ENCODE assay signal across 27 cellular contexts in genomic region chr10:66788142-66788541, GRCh38.
DNase-seq lines count a peak whose midpoint lies in the region; ATAC-seq, FAIRE-seq and TF ChIP-seq lines count a peak whose summit lies in the region.
"Had no signal": no experiment of that assay in that cellular context is flagged by ENCODE, and none has a peak within 500 bp of the region (broad histone marks: within the 10 kb centered on the region; RNA-seq: fewer than 3 reads in every experiment).

No MANE protein-coding gene starts in this region.

- no peaks in the 10 kb centered on the region for H3K27me3 Mint-ChIP-seq in nephron (ENCODE audit: low read depth)
- H3K27me3 Mint-ChIP-seq: activated T-helper 17 cell treated with anti-CD3 and anti-CD28 coated beads, Interleukin-2, amount 50 U/mL, for 72 hours had no signal

- TF ChIP-seq POLR2A in GM12878 (IDR thresholded peaks at IDR 0.05; ENCODE audit: low read depth, low read length), result no peak

- WGBS in GM12878 (ENCODE audit: insufficient coverage, insufficient replicate concordance, low lambda C conversion rate, missing lambda C conversion rate), result 16% methylated on average over 4 of the region's 4 CpGs

- peaks cover 16% of the 10 kb centered on the region for H3K4me1 Mint-ChIP-seq in nephron
- H3K4me1 Mint-ChIP-seq: activated T-helper 17 cell treated with anti-CD3 and anti-CD28 coated beads, Interleukin-2, amount 50 U/mL, for 72 hours; CD14-positive monocyte; neural progenitor cell had no signal

- H4K20me1 ChIP-seq in KMS-11 (ENCODE audit: insufficient read depth), result no peaks in the 10 kb centered on the region
- no peaks in the 10 kb centered on the region for H4K20me1 ChIP-seq in GM12878 (ENCODE audit: control insufficient read depth, insufficient read depth)

- no peaks in the 10 kb centered on the region for H3K9me3 Mint-ChIP-seq in nephron
- H3K9me3 Mint-ChIP-seq: activated T-helper 17 cell treated with anti-CD3 and anti-CD28 coated beads, Interleukin-2, amount 50 U/mL, for 72 hours; neural progenitor cell had no signal

- no peak for TF ChIP-seq EP300 in GM12878 (IDR thresholded peaks at IDR 0.05; ENCODE audit: borderline replicate concordance in 1 of 2, control insufficient read depth in 1 of 2, low read depth in 2 of 2, low read length in 2 of 2)

- no peaks in the 10 kb centered on the region for H3K4me1 ChIP-seq in KMS-11 (ENCODE audit: low read depth, poor library complexity, severe bottlenecking)
- H3K4me1 ChIP-seq in GM12878 (ENCODE audit: control insufficient read depth, insufficient read depth, low read length), result no peaks in the 10 kb centered on the region
- H3K4me1 ChIP-seq in upper lobe of right lung, result no peaks in the 10 kb centered on the region
- H3K4me1 ChIP-seq: parathyroid adenoma had no signal

- peak overlapping the region in 1 of 3 experiments; percentile 61 for H3K27ac Mint-ChIP-seq in nephron
- H3K27ac Mint-ChIP-seq: activated CD8-positive, alpha-beta T cell treated with anti-CD3 and anti-CD28 coated beads, Interleukin-2, amount 10 ng/mL, durations not matched to agents 7 days and 5 days; activated T-helper 17 cell treated with anti-CD3 and anti-CD28 coated beads, Interleukin-2, amount 50 U/mL, for 72 hours; neural progenitor cell had no signal

- H3K9ac ChIP-seq in KMS-11 (no peak overlapping the region), GM12878 (ENCODE audit: control insufficient read depth, insufficient read depth, low read length) (no peak overlapping the region)
- H3K9ac ChIP-seq: neural progenitor cell, parathyroid adenoma had no signal

- no peaks in the 10 kb centered on the region for H3K79me2 ChIP-seq in KMS-11 (ENCODE audit: insufficient read depth, low read depth)
- no peaks in the 10 kb centered on the region for H3K79me2 ChIP-seq in GM12878 (ENCODE audit: control insufficient read depth, insufficient read depth, low read length)
- H3K79me2 ChIP-seq: parathyroid adenoma had no signal

- RAD21 ChIA-PET in GM12878 (lab: Charles Lee; ENCODE audit: unreplicated experiment), result interaction anchor here (1.7 kb wide), 1 partner anchor 9 kb away, joined by 6 read pairs; no protein-coding TSS in a partner anchor

- DNase-seq in GM12878 (ENCODE audit: low read depth, low spot score) (no peak), NCI-H526 treated with DMSO at 0.1 percent for 48 hours (lab: John Stamatoyannopoulos, UW) (no peak), upper lobe of right lung (no peak), ureter (ENCODE audit: low spot score) (no peak), ACHN (no peak)
- DNase-seq: activated CD4-positive, alpha-beta T cell treated with anti-CD3 and anti-CD28 coated beads for 4 hours; activated CD8-positive, alpha-beta T cell treated with anti-CD3 and anti-CD28 coated beads, Interleukin-2, amount 10 ng/mL, durations not matched to agents 7 days and 5 days; activated naive CD4-positive, alpha-beta T cell treated with anti-CD3 and anti-CD28 coated beads, Interleukin-2, amount 50 U/mL, for 16 hours; DMS79 treated with DMSO at 0.1 percent for 48 hours; dorsolateral prefrontal cortex; GDM1; GOT3; left colon; NCI-H1092 treated with DMSO at 0.1 percent for 48 hours; NCI-H187; NCI-H510A treated with DMSO at 0.1 percent for 48 hours; right cardiac atrium; SHP77 treated with DMSO at 0.1 percent for 48 hours; stimulated activated CD4-positive, alpha-beta T cell treated with anti-CD3 and anti-CD28 coated beads, Interleukin-4, amount 100 ng/mL, for 1 hour; stomach had no signal

- TF ChIP-seq CTCF in KMS-11 (conservative IDR thresholded peaks at IDR 0.05; ENCODE audit: low read depth, low read length) (no peak), GM12878 (IDR thresholded peaks at IDR 0.05 in 2 of 3, conservative IDR thresholded peaks at IDR 0.05 in 1 of 3; ENCODE audit: control insufficient read depth in 2 of 3, extremely low read depth in 1 of 3, insufficient read depth in 1 of 3, low read depth in 3 of 3, low read length in 3 of 3) (no peak), nephron (IDR thresholded peaks at IDR 0.05; ENCODE audit: unreplicated experiment in 3 of 3) (no peak), upper lobe of right lung (IDR thresholded peaks at IDR 0.05) (no peak)

- H3K4me2 ChIP-seq in KMS-11 (no peak overlapping the region), GM12878 (ENCODE audit: control insufficient read depth, insufficient read depth) (no peak overlapping the region)
- H3K4me2 ChIP-seq: neural progenitor cell had no signal

- H3K4me3 ChIP-seq in KMS-11 (IDR thresholded peaks at IDR 0.05; ENCODE audit: insufficient read depth, low read depth, low read length) (no peak overlapping the region), GM12878 (no peak overlapping the region), upper lobe of right lung (no peak overlapping the region)
- H3K4me3 ChIP-seq: neural progenitor cell, stomach had no signal

- CTCF ChIA-PET in GM12878 (lab: Yijun Ruan, JAX), result interaction anchor here (0.6 to 1.6 kb wide), 3 partner anchors 24 to 420 kb away, joined by 3 read pairs; no protein-coding TSS in a partner anchor

- no peaks in the 10 kb centered on the region for H3K36me3 Mint-ChIP-seq in nephron (ENCODE audit: low read depth)
- H3K36me3 Mint-ChIP-seq: CD14-positive monocyte, neural progenitor cell had no signal

- BruUV-seq in GM12878 (replicated peaks; lab: Mats Ljungman, UMichigan), result no TSS peak

- H3K4me3 Mint-ChIP-seq in nephron, result peak overlapping the region in 2 of 3 experiments; percentile 3 to 19
- H3K4me3 Mint-ChIP-seq: activated CD8-positive, alpha-beta T cell treated with anti-CD3 and anti-CD28 coated beads, Interleukin-2, amount 10 ng/mL, durations not matched to agents 7 days and 5 days; activated T-helper 17 cell treated with anti-CD3 and anti-CD28 coated beads, Interleukin-2, amount 50 U/mL, for 72 hours; CD14-positive monocyte; neural progenitor cell had no signal

- H2AFZ ChIP-seq in KMS-11 (ENCODE audit: low read depth), result peak overlapping the region; percentile 18; the same call in 1 of the 2 replicates
- H2AFZ ChIP-seq in GM12878 (ENCODE audit: control insufficient read depth, low read depth, low read length), result no peak overlapping the region
- H2AFZ ChIP-seq: neural progenitor cell, parathyroid adenoma had no signal

- no peaks in the 10 kb centered on the region for H3K27me3 ChIP-seq in KMS-11 (ENCODE audit: insufficient read depth, low read depth)
- no peaks in the 10 kb centered on the region for H3K27me3 ChIP-seq in GM12878 (replicated peaks in 1 of 2; ENCODE audit: control insufficient read depth in 2 of 2, insufficient read depth in 2 of 2, low read length in 1 of 2)
- H3K27me3 ChIP-seq in upper lobe of right lung, result no peaks in the 10 kb centered on the region
- H3K27me3 ChIP-seq: dorsolateral prefrontal cortex, neural progenitor cell, stomach had no signal

- in situ Hi-C loops in GM12878 (cut with MboI), result no loop called here
- in situ Hi-C loops in ACHN (cut with HindIII; ENCODE audit: low pct_ligation_motif_present, low pct_unique_long_range_greater_than_20kb, low sequenced_read_pairs), result no loop called here

- no peak for FAIRE-seq in GM12878 (lab: Jason Lieb, UNC)

- SMC1A ChIA-PET in GM12878 (lab: Charles Lee; ENCODE audit: uncharacterized antibody, unreplicated experiment), result interaction anchor here (0.8 to 1.7 kb wide), 4 partner anchors 10 to 383 kb away, joined by 3 to 7 read pairs (median 4); no protein-coding TSS in a partner anchor

- ATAC-seq in GM12878 (peak; percentile 52), upper lobe of right lung (no peak)
- ATAC-seq: activated CD8-positive, alpha-beta T cell treated with anti-CD3 and anti-CD28 coated beads, Interleukin-2, amount 10 ng/mL, durations not matched to agents 7 days and 5 days; activated T-helper 17 cell treated with anti-CD3 and anti-CD28 coated beads, Interleukin-2, amount 50 U/mL, for 72 hours; left colon; right cardiac atrium had no signal

- POLR2A ChIA-PET in GM12878 (lab: Charles Lee), result no interaction called here

- H3K9me3 ChIP-seq in GM12878 (replicated peaks; ENCODE audit: control insufficient read depth, insufficient read depth, low read length) (no peaks in the 10 kb centered on the region), upper lobe of right lung (no peaks in the 10 kb centered on the region)
- H3K9me3 ChIP-seq: stomach had no signal

- TF ChIP-seq RAD21 in GM12878 (IDR thresholded peaks at IDR 0.05; ENCODE audit: insufficient read depth, low read depth, low read length), result no peak

- intact Hi-C loops in GM12878 (cut with micrococcal nuclease; ENCODE audit: unreplicated experiment) (no loop called here), upper lobe of right lung (cut with DNase I) (no loop called here)

- no peak overlapping the region for H3K27ac ChIP-seq in KMS-11
- no peak overlapping the region for H3K27ac ChIP-seq in GM12878 (ENCODE audit: control insufficient read depth, insufficient read depth)
- H3K27ac ChIP-seq in upper lobe of right lung, result no peak overlapping the region
- H3K27ac ChIP-seq: dorsolateral prefrontal cortex, neural progenitor cell, parathyroid adenoma, stomach, VCaP had no signal

- no peaks in the 10 kb centered on the region for H3K36me3 ChIP-seq in KMS-11 (ENCODE audit: insufficient read depth)
- H3K36me3 ChIP-seq in GM12878 (ENCODE audit: control insufficient read depth in 2 of 2, insufficient read depth in 2 of 2, low read length in 1 of 2), result no peaks in the 10 kb centered on the region
- H3K36me3 ChIP-seq in upper lobe of right lung, result no peaks in the 10 kb centered on the region
- H3K36me3 ChIP-seq: neural progenitor cell, stomach had no signal

TF ChIP-seq in GM12878, 131 proteins besides CTCF, POLR2A, EP300 and RAD21 (continues in another document):
- TF ChIP-seq SMC3 (IDR thresholded peaks at IDR 0.05; ENCODE audit: borderline replicate concordance, low read length), result no peak
- TF ChIP-seq SMAD5 (IDR thresholded peaks at IDR 0.05; ENCODE audit: low read depth), result no peak
- no peak for TF ChIP-seq CREM (IDR thresholded peaks at IDR 0.05; ENCODE audit: low read depth)
- TF ChIP-seq RBBP5 (conservative IDR thresholded peaks at IDR 0.05), result no peak
- no peak for TF ChIP-seq SPI1 (IDR thresholded peaks at IDR 0.05; ENCODE audit: borderline replicate concordance, insufficient read depth, low read depth, low read length)
- no peak for TF ChIP-seq ASH2L (IDR thresholded peaks at IDR 0.05; ENCODE audit: borderline replicate concordance, low read depth)
- TF ChIP-seq STAT1 (conservative IDR thresholded peaks at IDR 0.05), result no peak
- no peak for TF ChIP-seq CHD4 (IDR thresholded peaks at IDR 0.05)
- no peak for TF ChIP-seq MXI1 (IDR thresholded peaks at IDR 0.05; ENCODE audit: low read depth, low read length)
- no peak for TF ChIP-seq GATAD2B (conservative IDR thresholded peaks at IDR 0.05; ENCODE audit: low read depth)
- no peak for TF ChIP-seq NR2C1 (IDR thresholded peaks at IDR 0.05)
